ENCODE assay signal across 10 cellular contexts in the genomic region with DNA sequence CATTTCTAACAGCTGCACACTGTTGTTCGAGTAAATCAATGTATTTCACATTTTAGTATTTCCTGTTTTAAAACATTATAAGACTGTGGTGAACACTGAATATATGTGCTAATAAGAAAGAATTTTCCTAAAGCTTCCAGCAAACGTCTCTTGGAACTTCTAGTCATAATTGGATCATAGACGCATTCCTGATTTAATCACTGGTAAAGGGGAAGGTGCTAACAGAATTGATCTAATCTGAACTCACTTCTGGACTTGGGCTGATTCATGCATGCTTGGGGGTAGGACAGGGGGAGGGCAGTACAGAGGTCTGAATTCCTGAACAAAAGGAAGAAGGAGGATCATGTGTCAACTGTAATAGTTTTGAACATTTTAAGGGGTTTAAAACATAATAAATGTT. TPM values are rescaled to one million over a fixed set of nuclear protein-coding genes. Genes with fewer than 3 reads are reported as not detected.
DNase-seq lines count a peak whose midpoint lies in the region; ATAC-seq and TF ChIP-seq lines count a peak whose summit lies in the region.
"Had no signal": no experiment of that assay in that cellular context is flagged by ENCODE, and none has a peak within 500 bp of the region (broad histone marks: within the 10 kb centered on the region; RNA-seq: fewer than 3 reads in every experiment).

No MANE protein-coding gene starts in this region.

- H3K36me3 ChIP-seq in testis (ENCODE audit: low read depth, missing control alignments): no peaks in the 10 kb centered on the region

- H3K9me3 ChIP-seq in testis: no peaks in the 10 kb centered on the region

- peaks cover 8% of the 10 kb centered on the region for H3K4me1 ChIP-seq in testis

- H3K9me3 Mint-ChIP-seq in nephron: no peaks in the 10 kb centered on the region
- H3K9me3 Mint-ChIP-seq in effector memory CD8-positive, alpha-beta T cell: no peaks in the 10 kb centered on the region

- H3K4me1 Mint-ChIP-seq in nephron: peaks cover 22% of the 10 kb centered on the region
- peaks cover 9 to 14% of the 10 kb centered on the region in 2 donors for H3K4me1 Mint-ChIP-seq in effector memory CD8-positive, alpha-beta T cell (ENCODE audit: low read depth in 2 of 2)

- no peaks in the 10 kb centered on the region for H3K27me3 ChIP-seq in testis

- intact Hi-C loops in testis (cut with DNase I; ENCODE audit: low total_unique reads): no loop called here

- H3K27ac ChIP-seq in testis: no peak overlapping the region

- no peaks in the 10 kb centered on the region for H3K36me3 Mint-ChIP-seq in nephron (ENCODE audit: low read depth)
- peaks cover 15% of the 10 kb centered on the region for H3K36me3 Mint-ChIP-seq in effector memory CD8-positive, alpha-beta T cell (ENCODE audit: insufficient read depth)

- no peak for TF ChIP-seq POLR2A in testis (IDR thresholded peaks at IDR 0.05)

- no peak for TF ChIP-seq CTCF in nephron (IDR thresholded peaks at IDR 0.05; ENCODE audit: unreplicated experiment in 3 of 3)
- TF ChIP-seq CTCF in testis (IDR thresholded peaks at IDR 0.05): no peak

- no peak for ATAC-seq in effector memory CD8-positive, alpha-beta T cell (replicated peaks)

- no peak overlapping the region for H3K4me3 ChIP-seq in testis

- DNase-seq in ELR (ENCODE audit: low read depth) (peak; percentile 96), LHCN-M2 (ENCODE audit: low read depth) (peak; percentile 91), amniotic epithelial cell (ENCODE audit: low read depth) (peak; percentile 56), epidermal melanocyte (ENCODE audit: insufficient read length, low spot score) (no peak), testis (no peak), NCI-H1417 (lab: John Stamatoyannopoulos, UW) (no peak)
- DNase-seq in effector memory CD8-positive, alpha-beta T cell: no peak
- DNase-seq: activated CD4-positive, CD25-positive, alpha-beta regulatory T cell treated with anti-CD3 and anti-CD28 coated beads, Interleukin-2, amount 50 U/mL, for 72 hours; retina had no signal

- 88 to 95% methylated on average over 3 of the region's 3 CpGs for WGBS in testis, 2 donors

- H3K4me3 Mint-ChIP-seq in nephron: peak overlapping the region in 2 of 3 experiments; percentile 2 to 4
- no peak overlapping the region for H3K4me3 Mint-ChIP-seq in effector memory CD8-positive, alpha-beta T cell

- H3K27me3 Mint-ChIP-seq in nephron (ENCODE audit: low read depth): peaks cover 18% of the 10 kb centered on the region
- no peaks in the 10 kb centered on the region for H3K27me3 Mint-ChIP-seq in effector memory CD8-positive, alpha-beta T cell

- peak overlapping the region in 2 of 3 experiments; percentile 14 to 26 for H3K27ac Mint-ChIP-seq in nephron
- H3K27ac Mint-ChIP-seq in effector memory CD8-positive, alpha-beta T cell: no peak overlapping the region

RNA-seq across cellular contexts. Expression of a gene that starts 7.3 kb away (rescaled TPM):
- total RNA-seq in LHCN-M2 (2014; rRNA removed) (0.34 and 1.5 TPM in 2 replicates), testis (10 to 100 TPM in 1 of 2 donors, 1 to 10 TPM in 1; 9.7 to 22.9 TPM)
- 0.89 TPM for polyA plus RNA-seq in LHCN-M2 (2012)
- polyA plus RNA-seq in testis (ENCODE audit: insufficient read depth, low read depth, low replicate concordance): 23.0 TPM

Comparison
In these comparisons a context has a peak if more than half of its experiments do, and no peak if none do; other contexts are left out.
1. DNase-seq: peak in ELR (single experiment), LHCN-M2 (single experiment) and amniotic epithelial cell (single experiment); none in epidermal melanocyte (single experiment), testis (single experiment), NCI-H1417 (0 of 3) and effector memory CD8-positive, alpha-beta T cell (0 of 3).
2. H3K27ac Mint-ChIP-seq: peak in nephron (2 of 3); none in effector memory CD8-positive, alpha-beta T cell (0 of 2).
3. H3K4me3 Mint-ChIP-seq: peak in nephron (2 of 3); none in effector memory CD8-positive, alpha-beta T cell (0 of 2).